Comparison of ENCODE assay signal across 20 cellular contexts in genomic region chr6:105573556-105573955, GRCh38.
"Had no signal": no experiment of that assay in that cellular context is flagged by ENCODE, and none has a peak within 500 bp of the region (broad histone marks: within the 10 kb centered on the region; RNA-seq: fewer than 3 reads in every experiment).

No MANE protein-coding gene starts in this region.

- H3K79me2 ChIP-seq: hepatocyte had no signal

- FAIRE-seq: urothelium cell line had no signal

- H3K27ac ChIP-seq: epithelial cell of prostate, esophagus muscularis mucosa, hepatocyte, neutrophil had no signal

- H3K4me1 ChIP-seq: esophagus muscularis mucosa had no signal

- H2AFZ ChIP-seq: hepatocyte had no signal

- ATAC-seq: left colon; left ventricle myocardium superior; mucosa of descending colon; naive thymus-derived CD8-positive, alpha-beta T cell; sciatic nerve had no signal

- H3K4me3 ChIP-seq: esophagus muscularis mucosa, hepatocyte, lung, mucosa of descending colon had no signal

- H3K4me2 ChIP-seq: hepatocyte had no signal

- H3K36me3 ChIP-seq: esophagus muscularis mucosa, neutrophil had no signal

- DNase-seq: effector memory CD4-positive, alpha-beta T cell; foreskin melanocyte; head of caudate nucleus; left colon; left ventricle myocardium superior; mesendoderm; mucosa of descending colon; naive thymus-derived CD8-positive, alpha-beta T cell; posterior cingulate gyrus; stimulated activated CD4-positive, alpha-beta T cell treated with anti-CD3 and anti-CD28 coated beads, Interleukin-2, amount 100 ng/mL, for 24 hours; stimulated activated CD4-positive, alpha-beta T cell treated with anti-CD3 and anti-CD28 coated beads, Interleukin-4, amount 100 ng/mL, for 4 hours; stimulated activated naive CD4-positive, alpha-beta T cell treated with Interleukin-2 at 50 U/mL for 16 hours; trophoblast cell had no signal

- H3K9me3 Mint-ChIP-seq: naive thymus-derived CD8-positive, alpha-beta T cell had no signal

- H3K36me3 Mint-ChIP-seq: naive thymus-derived CD8-positive, alpha-beta T cell had no signal

- H3K4me3 Mint-ChIP-seq: naive thymus-derived CD8-positive, alpha-beta T cell had no signal

- H3K9me3 ChIP-seq: esophagus muscularis mucosa, mucosa of descending colon, neutrophil had no signal

- H3K27ac Mint-ChIP-seq: naive thymus-derived CD8-positive, alpha-beta T cell had no signal

- H3K27me3 ChIP-seq: esophagus muscularis mucosa, hepatocyte, neutrophil had no signal

- H3K4me1 Mint-ChIP-seq: naive thymus-derived CD8-positive, alpha-beta T cell had no signal
